1 cellular context compared by ENCODE assay signal in genomic region chr5:128081111-128081865, GRCh38.
TF ChIP-seq lines count a peak whose summit lies in the region.

No MANE protein-coding gene starts in this region.

TF ChIP-seq in SK-N-SH treated with all-trans-retinoic acid at 6 μM for 48 hours, 23 proteins besides CTCF, POLR2A, EP300 and RAD21 (continued from another document):
- TF ChIP-seq, protein P1, sequence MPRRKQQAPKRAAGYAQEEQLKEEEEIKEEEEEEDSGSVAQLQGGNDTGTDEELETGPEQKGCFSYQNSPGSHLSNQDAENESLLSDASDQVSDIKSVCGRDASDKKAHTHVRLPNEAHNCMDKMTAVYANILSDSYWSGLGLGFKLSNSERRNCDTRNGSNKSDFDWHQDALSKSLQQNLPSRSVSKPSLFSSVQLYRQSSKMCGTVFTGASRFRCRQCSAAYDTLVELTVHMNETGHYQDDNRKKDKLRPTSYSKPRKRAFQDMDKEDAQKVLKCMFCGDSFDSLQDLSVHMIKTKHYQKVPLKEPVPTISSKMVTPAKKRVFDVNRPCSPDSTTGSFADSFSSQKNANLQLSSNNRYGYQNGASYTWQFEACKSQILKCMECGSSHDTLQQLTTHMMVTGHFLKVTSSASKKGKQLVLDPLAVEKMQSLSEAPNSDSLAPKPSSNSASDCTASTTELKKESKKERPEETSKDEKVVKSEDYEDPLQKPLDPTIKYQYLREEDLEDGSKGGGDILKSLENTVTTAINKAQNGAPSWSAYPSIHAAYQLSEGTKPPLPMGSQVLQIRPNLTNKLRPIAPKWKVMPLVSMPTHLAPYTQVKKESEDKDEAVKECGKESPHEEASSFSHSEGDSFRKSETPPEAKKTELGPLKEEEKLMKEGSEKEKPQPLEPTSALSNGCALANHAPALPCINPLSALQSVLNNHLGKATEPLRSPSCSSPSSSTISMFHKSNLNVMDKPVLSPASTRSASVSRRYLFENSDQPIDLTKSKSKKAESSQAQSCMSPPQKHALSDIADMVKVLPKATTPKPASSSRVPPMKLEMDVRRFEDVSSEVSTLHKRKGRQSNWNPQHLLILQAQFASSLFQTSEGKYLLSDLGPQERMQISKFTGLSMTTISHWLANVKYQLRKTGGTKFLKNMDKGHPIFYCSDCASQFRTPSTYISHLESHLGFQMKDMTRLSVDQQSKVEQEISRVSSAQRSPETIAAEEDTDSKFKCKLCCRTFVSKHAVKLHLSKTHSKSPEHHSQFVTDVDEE (CRISPR knock-in tag; IDR thresholded peaks at IDR 0.05), result no peak
